Comparison of ENCODE assay signal across 28 cellular contexts in genomic region chr1:81588149-81588548, GRCh38.
"Had no signal": no experiment of that assay in that cellular context is flagged by ENCODE, and none has a peak within 500 bp of the region (broad histone marks: within the 10 kb centered on the region; RNA-seq: fewer than 3 reads in every experiment).

No MANE protein-coding gene starts in this region.

- H3K4me3 ChIP-seq: ovary, psoas muscle, right lobe of liver, sigmoid colon, stomach, thoracic aorta, thyroid gland, tibial nerve, upper lobe of left lung, vagina had no signal

- H3K4me1 Mint-ChIP-seq: stimulated activated effector memory CD8-positive, alpha-beta T cell treated with anti-CD3 and anti-CD28 coated beads, Interleukin-12 subunit alpha, Interleukin-12 subunit beta, amount 100 ng/mL, for 72 hours; stimulated activated naive B cell treated with anti-CD40 and anti-IgM and Interleukin-4, amounts not matched to agents 10 μg/mL and 1 μg/mL and 100 μg/mL, for 72 hours had no signal

- H3K4me1 ChIP-seq: parathyroid adenoma, psoas muscle, thyroid gland, tibial nerve, vagina had no signal

- H3K4me3 Mint-ChIP-seq: natural killer cell treated with Interleukin-12 subunit alpha and Interleukin-12 subunit beta and Interleukin-15 and Interleukin-18, amount 100 ng/mL, for 72 hours; nephron progenitor cell; neural crest cell; stimulated activated effector memory CD8-positive, alpha-beta T cell treated with anti-CD3 and anti-CD28 coated beads, Interleukin-12 subunit alpha, Interleukin-12 subunit beta, amount 100 ng/mL, for 72 hours; stimulated activated naive B cell treated with anti-CD40 and anti-IgM and Interleukin-4, amounts not matched to agents 10 μg/mL and 1 μg/mL and 100 μg/mL, for 72 hours; stimulated activated naive CD8-positive, alpha-beta T cell treated with anti-CD3 and anti-CD28 coated beads, Interleukin-15, Interleukin-2, amounts not matched to agents 100 ng/mL and 50 ng/mL, for 24 hours had no signal

- FAIRE-seq: small intestine, urothelium cell line had no signal

- H3K36me3 Mint-ChIP-seq: natural killer cell treated with Interleukin-12 subunit alpha and Interleukin-12 subunit beta and Interleukin-15 and Interleukin-18, amount 100 ng/mL, for 72 hours; stimulated activated effector memory CD8-positive, alpha-beta T cell treated with anti-CD3 and anti-CD28 coated beads, Interleukin-12 subunit alpha, Interleukin-12 subunit beta, amount 100 ng/mL, for 72 hours; stimulated activated naive B cell treated with anti-CD40 and anti-IgM and Interleukin-4, amounts not matched to agents 10 μg/mL and 1 μg/mL and 100 μg/mL, for 72 hours had no signal

- H3K9me3 Mint-ChIP-seq: nephron progenitor cell had no signal

- DNase-seq: nephron progenitor cell; occipital lobe; ovary; posterior cingulate gyrus; psoas muscle; right lobe of liver; sigmoid colon; small intestine; stimulated activated CD4-positive, alpha-beta T cell treated with anti-CD3 and anti-CD28 coated beads, Interleukin-15, amount 100 ng/mL, for 24 hours; stimulated activated CD4-positive, alpha-beta T cell treated with anti-CD3 and anti-CD28 coated beads, Interleukin-2, amount 100 ng/mL, for 24 hours; stimulated activated CD4-positive, alpha-beta T cell treated with anti-CD3 and anti-CD28 coated beads, Interleukin-2, amount 100 ng/mL, for 48 hours; stimulated activated CD4-positive, alpha-beta T cell treated with anti-CD3 and anti-CD28 coated beads, Interleukin-4, amount 100 ng/mL, for 24 hours; stimulated activated naive B cell treated with anti-CD40 and anti-IgM and Interleukin-4, amounts not matched to agents 10 μg/mL and 1 μg/mL and 100 μg/mL, for 72 hours; stimulated activated naive CD4-positive, alpha-beta T cell treated with Interleukin-2 at 50 U/mL for 16 hours; stomach; thyroid gland; trophoblast cell; upper lobe of left lung had no signal

- H3K27ac ChIP-seq: ovary, parathyroid adenoma, psoas muscle, right lobe of liver, sigmoid colon, stomach, thoracic aorta, thyroid gland, tibial nerve, upper lobe of left lung, vagina had no signal

- H2AFZ ChIP-seq: parathyroid adenoma had no signal

- H3K27me3 ChIP-seq: ovary, right lobe of liver, sigmoid colon, stomach, thyroid gland, tibial nerve, upper lobe of left lung, vagina had no signal

- H3K27ac Mint-ChIP-seq: natural killer cell treated with Interleukin-12 subunit alpha and Interleukin-12 subunit beta and Interleukin-15 and Interleukin-18, amount 100 ng/mL, for 72 hours; nephron progenitor cell; progenitor cell of endocrine pancreas; stimulated activated effector memory CD8-positive, alpha-beta T cell treated with anti-CD3 and anti-CD28 coated beads, Interleukin-12 subunit alpha, Interleukin-12 subunit beta, amount 100 ng/mL, for 72 hours; stimulated activated naive B cell treated with anti-CD40 and anti-IgM and Interleukin-4, amounts not matched to agents 10 μg/mL and 1 μg/mL and 100 μg/mL, for 72 hours; stimulated activated naive CD8-positive, alpha-beta T cell treated with anti-CD3 and anti-CD28 coated beads, Interleukin-15, Interleukin-2, amounts not matched to agents 100 ng/mL and 50 ng/mL, for 24 hours had no signal

- H3K9ac ChIP-seq: parathyroid adenoma had no signal

- H3K27me3 Mint-ChIP-seq: natural killer cell treated with Interleukin-12 subunit alpha and Interleukin-12 subunit beta and Interleukin-15 and Interleukin-18, amount 100 ng/mL, for 72 hours; progenitor cell of endocrine pancreas; stimulated activated naive B cell treated with anti-CD40 and anti-IgM and Interleukin-4, amounts not matched to agents 10 μg/mL and 1 μg/mL and 100 μg/mL, for 72 hours; stimulated activated naive CD8-positive, alpha-beta T cell treated with anti-CD3 and anti-CD28 coated beads, Interleukin-15, Interleukin-2, amounts not matched to agents 100 ng/mL and 50 ng/mL, for 24 hours had no signal

- H3K9me3 ChIP-seq: ovary, psoas muscle, right lobe of liver, stomach, thoracic aorta, thyroid gland, tibial nerve, upper lobe of left lung, vagina had no signal

- H3K79me2 ChIP-seq: parathyroid adenoma had no signal

- ATAC-seq: natural killer cell treated with Interleukin-12 subunit alpha and Interleukin-12 subunit beta and Interleukin-15 and Interleukin-18, amount 100 ng/mL, for 72 hours; psoas muscle; right lobe of liver; stimulated activated effector memory CD8-positive, alpha-beta T cell treated with anti-CD3 and anti-CD28 coated beads, Interleukin-12 subunit alpha, Interleukin-12 subunit beta, amount 100 ng/mL, for 72 hours; stimulated activated naive B cell treated with anti-CD40 and anti-IgM and Interleukin-4, amounts not matched to agents 10 μg/mL and 1 μg/mL and 100 μg/mL, for 72 hours had no signal

- H3K36me3 ChIP-seq: ovary, right lobe of liver, sigmoid colon, stomach, thoracic aorta, thyroid gland, tibial nerve, upper lobe of left lung, vagina had no signal
